Comparison of ENCODE assay signal across 8 cellular contexts in genomic region chr6:1624071-1624847, GRCh38. TPM values are rescaled to one million over a fixed set of nuclear protein-coding genes. Genes with fewer than 3 reads are reported as not detected.
A peak's percentile ranks its signal among the peaks of the same experiment; 100 is the strongest.
DNase-seq lines count a peak whose midpoint lies in the region; ATAC-seq and TF ChIP-seq lines count a peak whose summit lies in the region.

No MANE protein-coding gene starts in this region.

- 0 out of 2 replicates have a peak, but pooled peaks cover 12% of the 10 kb centered on the region for H3F3A ChIP-seq in GM23338 (replicated peaks; ENCODE audit: low read depth)

- H3K79me2 ChIP-seq in GM23338 (replicated peaks; ENCODE audit: insufficient read depth), result no peaks in the 10 kb centered on the region

- no TSS peak for BruUV-seq in Calu3 (replicated peaks; lab: Mats Ljungman, UMichigan)

- H3K4me3 Mint-ChIP-seq in GM23338 (peak overlapping the region; percentile 36; the same call in 2 of the 3 replicates), Calu3 (ENCODE audit: low read depth, unreplicated experiment) (no peak overlapping the region)
- peak overlapping the region; percentile 78 for H3K4me3 Mint-ChIP-seq in stimulated activated naive CD8-positive, alpha-beta T cell treated with anti-CD3 and anti-CD28 coated beads, Interleukin-15, Interleukin-2, amounts not matched to agents 100 ng/mL and 50 ng/mL, for 24 hours

- H3K4me1 ChIP-seq in GM23338 (ENCODE audit: insufficient read depth) (peaks cover 29% of the 10 kb centered on the region), adipocyte (ENCODE audit: control insufficient read depth, insufficient read depth, low read length) (no peaks in the 10 kb centered on the region), iPS-20b (ENCODE audit: insufficient read depth, low read length) (no peaks in the 10 kb centered on the region)

- peak; percentile 65 for DNase-seq in GM23338 (ENCODE audit: low spot score)
- DNase-seq in adipocyte (ENCODE audit: low read depth), result no peak
- DNase-seq in Calu3, result no peak
- no peak for DNase-seq in HK-2 (ENCODE audit: unreplicated experiment)
- no peak for DNase-seq in mesenteric fat pad (ENCODE audit: low spot score)

- CTCF ChIA-PET in Calu3 (lab: Charles Lee), result no interaction called here

- H3K4me1 Mint-ChIP-seq in GM23338 (peaks cover 17% of the 10 kb centered on the region), Calu3 (ENCODE audit: low read depth, unreplicated experiment) (no peaks in the 10 kb centered on the region)
- H3K4me1 Mint-ChIP-seq in stimulated activated naive CD8-positive, alpha-beta T cell treated with anti-CD3 and anti-CD28 coated beads, Interleukin-15, Interleukin-2, amounts not matched to agents 100 ng/mL and 50 ng/mL, for 24 hours (ENCODE audit: low read depth), result peaks cover 15% of the 10 kb centered on the region

- H4K20me1 ChIP-seq in GM23338 (replicated peaks; ENCODE audit: insufficient read depth), result peaks cover 56% of the 10 kb centered on the region

- H3K36me3 ChIP-seq in GM23338 (ENCODE audit: insufficient read depth) (no peaks in the 10 kb centered on the region), adipocyte (ENCODE audit: control insufficient read depth, insufficient read depth, low read length, severe bottlenecking) (no peaks in the 10 kb centered on the region), iPS-20b (ENCODE audit: insufficient read depth, low read depth, low read length) (no peaks in the 10 kb centered on the region)

- no peak overlapping the region for H3K27ac ChIP-seq in GM23338 (ENCODE audit: low read depth)
- no peak overlapping the region for H3K27ac ChIP-seq in iPS-20b (ENCODE audit: low read length)

- no peaks in the 10 kb centered on the region for H3K9me3 Mint-ChIP-seq in GM23338
- no peaks in the 10 kb centered on the region for H3K9me3 Mint-ChIP-seq in stimulated activated naive CD8-positive, alpha-beta T cell treated with anti-CD3 and anti-CD28 coated beads, Interleukin-15, Interleukin-2, amounts not matched to agents 100 ng/mL and 50 ng/mL, for 24 hours
- no peaks in the 10 kb centered on the region for H3K9me3 Mint-ChIP-seq in Calu3 (ENCODE audit: low read depth, unreplicated experiment)

- H3K4me2 ChIP-seq in GM23338, result peak overlapping the region; percentile 81

- no peaks in the 10 kb centered on the region; the same call in 2 of the 3 replicates for H3K36me3 Mint-ChIP-seq in GM23338 (ENCODE audit: low read depth)
- H3K36me3 Mint-ChIP-seq in stimulated activated naive CD8-positive, alpha-beta T cell treated with anti-CD3 and anti-CD28 coated beads, Interleukin-15, Interleukin-2, amounts not matched to agents 100 ng/mL and 50 ng/mL, for 24 hours (ENCODE audit: low read depth), result peaks cover 27% of the 10 kb centered on the region
- no peaks in the 10 kb centered on the region for H3K36me3 Mint-ChIP-seq in Calu3 (ENCODE audit: insufficient read depth, unreplicated experiment)

- no peak overlapping the region for H3K27ac Mint-ChIP-seq in GM23338
- no peak overlapping the region for H3K27ac Mint-ChIP-seq in stimulated activated naive CD8-positive, alpha-beta T cell treated with anti-CD3 and anti-CD28 coated beads, Interleukin-15, Interleukin-2, amounts not matched to agents 100 ng/mL and 50 ng/mL, for 24 hours
- no peak overlapping the region for H3K27ac Mint-ChIP-seq in Calu3 (ENCODE audit: unreplicated experiment)

- peak; percentile 19 for ATAC-seq in GM23338
- ATAC-seq in GM21390 (IDR thresholded peaks at IDR 0.05; ENCODE audit: unreplicated experiment), result no peak

- intact Hi-C loops in Calu3 (cut with micrococcal nuclease; ENCODE audit: unreplicated experiment), result no loop called here

- H3K4me3 ChIP-seq in GM23338 (peak overlapping the region; percentile 57), adipocyte (ENCODE audit: low read length) (peak overlapping the region; percentile 83), iPS-20b (ENCODE audit: low read length) (peak overlapping the region; percentile 36; the same call in 1 of the 2 replicates)

- H3K9me2 ChIP-seq in GM23338 (ENCODE audit: insufficient read depth), result no peaks in the 10 kb centered on the region

- H3K9me3 ChIP-seq in adipocyte (ENCODE audit: control insufficient read depth, low read length), result no peaks in the 10 kb centered on the region
- H3K9me3 ChIP-seq in iPS-20b (ENCODE audit: insufficient read depth, low read depth, low read length), result peaks cover 6% of the 10 kb centered on the region; the same call in 1 of the 2 replicates

- peaks cover 99% of the 10 kb centered on the region for H3K27me3 Mint-ChIP-seq in GM23338 (ENCODE audit: insufficient read depth, low read depth, poor library complexity)
- peaks cover 67% of the 10 kb centered on the region for H3K27me3 Mint-ChIP-seq in stimulated activated naive CD8-positive, alpha-beta T cell treated with anti-CD3 and anti-CD28 coated beads, Interleukin-15, Interleukin-2, amounts not matched to agents 100 ng/mL and 50 ng/mL, for 24 hours
- H3K27me3 Mint-ChIP-seq in Calu3 (ENCODE audit: unreplicated experiment), result no peaks in the 10 kb centered on the region

- H3K27me3 ChIP-seq in GM23338 (ENCODE audit: insufficient read depth) (peaks cover 100% of the 10 kb centered on the region), adipocyte (replicated peaks; ENCODE audit: control insufficient read depth, insufficient read depth, low read length) (peaks cover 42% of the 10 kb centered on the region), iPS-20b (ENCODE audit: insufficient read depth, low read length) (peaks cover 100% of the 10 kb centered on the region)

- TF ChIP-seq CTCF in GM23338 (conservative IDR thresholded peaks at IDR 0.05; ENCODE audit: low read depth in 2 of 2) (no peak), Calu3 (IDR thresholded peaks at IDR 0.05; ENCODE audit: unreplicated experiment) (no peak)

- H3K9ac ChIP-seq in adipocyte (ENCODE audit: low read length) (peak overlapping the region; percentile 68), iPS-20b (ENCODE audit: low read depth, low read length) (no peak overlapping the region)

- no peak overlapping the region for H2AFZ ChIP-seq in GM23338

TF ChIP-seq in GM23338, 12 proteins besides CTCF, POLR2A, EP300 and RAD21:
- TF ChIP-seq EZH2 (IDR thresholded peaks at IDR 0.05; ENCODE audit: low read depth, unreplicated experiment) (peak; percentile 76), EZH2phosphoT487 (IDR thresholded peaks at IDR 0.05; ENCODE audit: unreplicated experiment) (peak; percentile 80), ZNF331 (CRISPR knock-in tag; IDR thresholded peaks at IDR 0.05; ENCODE audit: low read depth) (no peak)

RNA-seq across cellular contexts. Expression of gene FOXC1, which starts 14.5 kb away (rescaled TPM):
- total RNA-seq in GM23338 (2014; rRNA removed; shearing (Covaris generic)), result 0.10 and 0.27 TPM in 2 replicates
- polyA plus RNA-seq in GM23338 (2016; fragmentation: Nextera tagmentation; extraction: Ambion mirVana), result 0.13 and 0.21 TPM in 2 replicates
- total RNA-seq in Calu3 (2022), result 12.3 and 16.5 TPM in 2 replicates
- 7.6 TPM for total RNA-seq in mesenteric fat pad
